In genomic region chr12:91877022-91877421, GRCh38 we compare ENCODE assay signal across 8 cellular contexts.
DNase-seq lines count a peak whose midpoint lies in the region; ATAC-seq lines count a peak whose summit lies in the region.

No MANE protein-coding gene starts in this region.

- peaks cover 66% of the 10 kb centered on the region for H3K4me1 Mint-ChIP-seq in activated T-helper 1 cell treated with anti-CD3 and anti-CD28 coated beads, Interleukin-12 subunit alpha, Interleukin-12 subunit beta, Interleukin-2, Interleukin-4 antibody, amounts not matched to agents 30 ng/mL and 10 ng/mL and 1 ng/mL, durations not matched to agents 14 hours and 24 hours and 36 hours (ENCODE audit: low read depth)

- ATAC-seq in GM18498 (IDR thresholded peaks at IDR 0.05; ENCODE audit: unreplicated experiment) (peak; percentile 94), HG02798 (IDR thresholded peaks at IDR 0.05; ENCODE audit: poor library complexity, unreplicated experiment) (peak; percentile 87), left colon (peak; percentile 64)

- intact Hi-C loops in activated T-helper 1 cell treated with anti-CD3 and anti-CD28 coated beads, Interleukin-12 subunit alpha, Interleukin-12 subunit beta, Interleukin-2, Interleukin-4 antibody, amounts not matched to agents 30 ng/mL and 10 ng/mL and 1 ng/mL, durations not matched to agents 14 hours and 24 hours and 36 hours (cut with micrococcal nuclease): loop anchor here (1.0 to 10.0 kb wide), 14 partner anchors 25 to 1568 kb away; partner anchors contain the start of genes EEA1 and UBE2N
- intact Hi-C loops in left colon (cut with DNase I, micrococcal nuclease): no loop called here

- H3K27ac Mint-ChIP-seq in activated T-helper 1 cell treated with anti-CD3 and anti-CD28 coated beads, Interleukin-12 subunit alpha, Interleukin-12 subunit beta, Interleukin-2, Interleukin-4 antibody, amounts not matched to agents 30 ng/mL and 10 ng/mL and 1 ng/mL, durations not matched to agents 14 hours and 24 hours and 36 hours: peak overlapping the region; percentile 95

- H3K36me3 Mint-ChIP-seq in activated T-helper 1 cell treated with anti-CD3 and anti-CD28 coated beads, Interleukin-12 subunit alpha, Interleukin-12 subunit beta, Interleukin-2, Interleukin-4 antibody, amounts not matched to agents 30 ng/mL and 10 ng/mL and 1 ng/mL, durations not matched to agents 14 hours and 24 hours and 36 hours (ENCODE audit: low read depth): peaks cover 17% of the 10 kb centered on the region

- DNase-seq in NCI-H82 treated with DMSO at 0.1 percent for 48 hours (lab: John Stamatoyannopoulos, UW; ENCODE audit: unreplicated experiment): peak; percentile 8
- peak; percentile 81 for DNase-seq in activated T-helper 1 cell treated with anti-CD3 and anti-CD28 coated beads, Interleukin-12 subunit alpha, Interleukin-12 subunit beta, Interleukin-2, Interleukin-4 antibody, amounts not matched to agents 30 ng/mL and 10 ng/mL and 1 ng/mL, durations not matched to agents 14 hours and 24 hours and 36 hours (ENCODE audit: low spot score)
- DNase-seq in left colon: peak; percentile 35 to 55
- DNase-seq in stimulated activated CD8-positive, alpha-beta memory T cell treated with anti-CD3 and anti-CD28 coated beads, Interleukin-15, amount 100 ng/mL, for 4 hours (ENCODE audit: low read depth in 2 of 2): peak; percentile 65 to 89
- no peak for DNase-seq in UCSD-AML1 (lab: John Stamatoyannopoulos, UW; ENCODE audit: unreplicated experiment)
- DNase-seq in NCI-H187 treated with DMSO at 0.1 percent for 48 hours (lab: John Stamatoyannopoulos, UW): no peak

- no peaks in the 10 kb centered on the region for H3K27me3 Mint-ChIP-seq in activated T-helper 1 cell treated with anti-CD3 and anti-CD28 coated beads, Interleukin-12 subunit alpha, Interleukin-12 subunit beta, Interleukin-2, Interleukin-4 antibody, amounts not matched to agents 30 ng/mL and 10 ng/mL and 1 ng/mL, durations not matched to agents 14 hours and 24 hours and 36 hours (ENCODE audit: insufficient read depth)

- H3K9me3 Mint-ChIP-seq in activated T-helper 1 cell treated with anti-CD3 and anti-CD28 coated beads, Interleukin-12 subunit alpha, Interleukin-12 subunit beta, Interleukin-2, Interleukin-4 antibody, amounts not matched to agents 30 ng/mL and 10 ng/mL and 1 ng/mL, durations not matched to agents 14 hours and 24 hours and 36 hours: peaks cover 12% of the 10 kb centered on the region

- H3K4me3 Mint-ChIP-seq in activated T-helper 1 cell treated with anti-CD3 and anti-CD28 coated beads, Interleukin-12 subunit alpha, Interleukin-12 subunit beta, Interleukin-2, Interleukin-4 antibody, amounts not matched to agents 30 ng/mL and 10 ng/mL and 1 ng/mL, durations not matched to agents 14 hours and 24 hours and 36 hours: peak overlapping the region; percentile 66

Comparison
In these comparisons a context has a peak if more than half of its experiments do, and no peak if none do; other contexts are left out.
1. DNase-seq: peak in NCI-H82 treated with DMSO at 0.1 percent for 48 hours (single experiment), activated T-helper 1 cell treated with anti-CD3 and anti-CD28 coated beads, Interleukin-12 subunit alpha, Interleukin-12 subunit beta, Interleukin-2, Interleukin-4 antibody, amounts not matched to agents 30 ng/mL and 10 ng/mL and 1 ng/mL, durations not matched to agents 14 hours and 24 hours and 36 hours (single experiment), left colon (2 of 2) and stimulated activated CD8-positive, alpha-beta memory T cell treated with anti-CD3 and anti-CD28 coated beads, Interleukin-15, amount 100 ng/mL, for 4 hours (2 of 2); none in UCSD-AML1 (single experiment) and NCI-H187 treated with DMSO at 0.1 percent for 48 hours (single experiment).
2. Peak in every context shown above with its lines, with median percentiles within 50 percentile points of each other: ATAC-seq.